ENCODE assay signal across 8 cellular contexts in the genomic region with DNA sequence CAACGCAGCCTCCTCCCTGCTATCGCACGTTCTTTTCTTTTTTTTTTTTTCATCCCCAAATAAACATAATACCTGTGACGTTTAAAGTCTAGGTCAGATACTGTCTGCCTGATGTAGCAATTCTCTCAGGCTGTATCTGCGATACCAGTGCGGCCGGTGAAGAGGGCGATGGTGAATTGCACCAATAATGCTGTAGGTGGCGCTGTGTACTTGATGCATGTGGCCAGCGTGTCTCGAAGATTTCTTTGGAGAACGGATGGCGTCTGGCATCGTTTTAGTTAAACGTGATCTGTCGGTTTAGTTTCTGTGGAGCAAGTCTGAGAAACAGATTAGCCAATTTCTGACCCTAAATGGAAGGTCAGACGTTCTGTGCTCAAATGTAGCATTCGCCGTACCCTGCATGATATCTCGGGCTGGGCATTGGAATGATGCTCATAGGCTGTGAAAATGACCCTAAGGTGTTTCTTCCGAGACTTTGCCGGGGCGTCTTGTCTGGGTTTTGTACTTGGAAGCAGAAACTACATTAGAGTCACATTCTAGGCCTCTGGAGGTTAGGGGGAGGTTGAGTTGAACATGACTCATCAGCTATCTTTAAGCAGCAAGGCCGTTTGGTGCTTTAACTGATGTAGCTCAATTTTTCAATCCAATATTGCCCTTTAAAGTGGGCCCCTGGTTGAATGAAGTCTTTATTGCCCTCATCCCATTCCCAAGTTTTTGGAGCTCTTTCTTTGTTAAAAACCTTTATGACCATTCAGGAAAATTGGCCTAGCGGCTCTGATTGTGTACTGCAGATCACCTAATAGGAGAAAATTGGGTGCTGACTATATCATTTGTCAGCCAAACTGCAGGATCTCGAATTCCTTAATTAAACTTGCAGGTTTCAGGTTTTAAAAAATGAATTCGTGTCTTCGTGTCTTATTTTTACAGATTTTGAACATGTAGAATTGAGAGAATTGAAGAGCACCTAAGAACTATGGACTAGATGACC.
A peak's percentile ranks its signal among the peaks of the same experiment; 100 is the strongest.
DNase-seq lines count a peak whose midpoint lies in the region; ATAC-seq lines count a peak whose summit lies in the region.

No MANE protein-coding gene starts in this region.

- ATAC-seq in GM21447 (IDR thresholded peaks at IDR 0.05; ENCODE audit: unreplicated experiment): peak; percentile 55
- ATAC-seq in GM21576 (IDR thresholded peaks at IDR 0.05; ENCODE audit: unreplicated experiment): no peak

- peak; percentile 58 for DNase-seq in COLO668 (lab: John Stamatoyannopoulos, UW; ENCODE audit: unreplicated experiment)
- DNase-seq in NCI-H128 (lab: John Stamatoyannopoulos, UW; ENCODE audit: unreplicated experiment): peak; percentile 18
- DNase-seq in T-helper 9 cell: peak; percentile 14
- peak; percentile 23 for DNase-seq in cerebellum (ENCODE audit: low spot score)
- peak; percentile 80 for DNase-seq in left kidney (ENCODE audit: low read depth, low spot score)
- peak in 2 of 3 donors; percentile 29 to 31 for DNase-seq in stimulated activated CD4-positive, alpha-beta T cell treated with anti-CD3 and anti-CD28 coated beads, TNF-alpha, amount 100 ng/mL, for 48 hours (ENCODE audit: low read depth in 3 of 3)

Comparison
In these comparisons a context has a peak if more than half of its experiments do, and no peak if none do; other contexts are left out.
1. DNase-seq: peak in every context shown above with its lines; median percentile 80 in left kidney; 58 in COLO668; 30 in stimulated activated CD4-positive, alpha-beta T cell treated with anti-CD3 and anti-CD28 coated beads, TNF-alpha, amount 100 ng/mL, for 48 hours; 23 in cerebellum; 18 in NCI-H128; 14 in T-helper 9 cell.